1 cellular context compared by ENCODE assay signal in the genomic region with DNA sequence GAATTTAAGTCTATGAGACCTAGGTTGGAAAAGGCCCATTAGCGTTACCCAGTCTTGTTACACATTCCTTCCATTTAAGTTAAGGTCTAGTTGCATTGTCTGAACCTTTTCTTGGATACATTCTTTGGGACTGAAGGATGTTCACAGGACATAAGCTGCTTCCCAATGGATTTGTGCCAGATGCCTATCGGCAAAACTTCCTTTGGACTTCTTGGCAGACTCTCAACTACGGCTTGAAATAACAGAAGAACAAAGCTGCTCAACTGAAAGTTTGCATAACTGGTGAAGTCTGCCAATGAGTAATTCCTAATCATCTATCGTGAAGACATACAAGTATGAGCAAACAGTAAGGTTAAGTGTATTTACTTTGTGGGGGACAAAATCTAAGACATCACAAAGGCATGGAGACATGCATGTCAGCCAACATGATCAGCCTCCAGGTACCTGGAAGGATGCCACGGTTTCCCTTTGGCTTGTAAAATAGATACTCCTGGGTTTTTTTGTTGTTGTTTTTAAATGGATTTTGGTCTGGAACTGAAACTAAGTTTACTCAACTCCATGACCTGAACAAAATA.
TF ChIP-seq lines count a peak whose summit lies in the region.

No MANE protein-coding gene starts in this region.

TF ChIP-seq in GM23338, 12 proteins besides CTCF, POLR2A, EP300 and RAD21 (continued from another document):
- TF ChIP-seq ZNF331 (CRISPR knock-in tag; IDR thresholded peaks at IDR 0.05; ENCODE audit: low read depth) (no peak), POLR2AphosphoS5 (IDR thresholded peaks at IDR 0.05; ENCODE audit: low read depth) (no peak), JUNB (IDR thresholded peaks at IDR 0.05; ENCODE audit: unreplicated experiment) (no peak), EZH2phosphoT487 (IDR thresholded peaks at IDR 0.05; ENCODE audit: unreplicated experiment) (no peak)
- TF ChIP-seq, protein P1, sequence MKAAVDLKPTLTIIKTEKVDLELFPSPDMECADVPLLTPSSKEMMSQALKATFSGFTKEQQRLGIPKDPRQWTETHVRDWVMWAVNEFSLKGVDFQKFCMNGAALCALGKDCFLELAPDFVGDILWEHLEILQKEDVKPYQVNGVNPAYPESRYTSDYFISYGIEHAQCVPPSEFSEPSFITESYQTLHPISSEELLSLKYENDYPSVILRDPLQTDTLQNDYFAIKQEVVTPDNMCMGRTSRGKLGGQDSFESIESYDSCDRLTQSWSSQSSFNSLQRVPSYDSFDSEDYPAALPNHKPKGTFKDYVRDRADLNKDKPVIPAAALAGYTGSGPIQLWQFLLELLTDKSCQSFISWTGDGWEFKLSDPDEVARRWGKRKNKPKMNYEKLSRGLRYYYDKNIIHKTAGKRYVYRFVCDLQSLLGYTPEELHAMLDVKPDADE (IDR thresholded peaks at IDR 0.05), result no peak
- TF ChIP-seq, protein P2, sequence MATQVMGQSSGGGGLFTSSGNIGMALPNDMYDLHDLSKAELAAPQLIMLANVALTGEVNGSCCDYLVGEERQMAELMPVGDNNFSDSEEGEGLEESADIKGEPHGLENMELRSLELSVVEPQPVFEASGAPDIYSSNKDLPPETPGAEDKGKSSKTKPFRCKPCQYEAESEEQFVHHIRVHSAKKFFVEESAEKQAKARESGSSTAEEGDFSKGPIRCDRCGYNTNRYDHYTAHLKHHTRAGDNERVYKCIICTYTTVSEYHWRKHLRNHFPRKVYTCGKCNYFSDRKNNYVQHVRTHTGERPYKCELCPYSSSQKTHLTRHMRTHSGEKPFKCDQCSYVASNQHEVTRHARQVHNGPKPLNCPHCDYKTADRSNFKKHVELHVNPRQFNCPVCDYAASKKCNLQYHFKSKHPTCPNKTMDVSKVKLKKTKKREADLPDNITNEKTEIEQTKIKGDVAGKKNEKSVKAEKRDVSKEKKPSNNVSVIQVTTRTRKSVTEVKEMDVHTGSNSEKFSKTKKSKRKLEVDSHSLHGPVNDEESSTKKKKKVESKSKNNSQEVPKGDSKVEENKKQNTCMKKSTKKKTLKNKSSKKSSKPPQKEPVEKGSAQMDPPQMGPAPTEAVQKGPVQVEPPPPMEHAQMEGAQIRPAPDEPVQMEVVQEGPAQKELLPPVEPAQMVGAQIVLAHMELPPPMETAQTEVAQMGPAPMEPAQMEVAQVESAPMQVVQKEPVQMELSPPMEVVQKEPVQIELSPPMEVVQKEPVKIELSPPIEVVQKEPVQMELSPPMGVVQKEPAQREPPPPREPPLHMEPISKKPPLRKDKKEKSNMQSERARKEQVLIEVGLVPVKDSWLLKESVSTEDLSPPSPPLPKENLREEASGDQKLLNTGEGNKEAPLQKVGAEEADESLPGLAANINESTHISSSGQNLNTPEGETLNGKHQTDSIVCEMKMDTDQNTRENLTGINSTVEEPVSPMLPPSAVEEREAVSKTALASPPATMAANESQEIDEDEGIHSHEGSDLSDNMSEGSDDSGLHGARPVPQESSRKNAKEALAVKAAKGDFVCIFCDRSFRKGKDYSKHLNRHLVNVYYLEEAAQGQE (IDR thresholded peaks at IDR 0.05; ENCODE audit: unreplicated experiment), result no peak
TF ChIP-seq in GM23338: peak in this region for 0.
